In genomic region chr14:41505491-41505890, GRCh38 we compare ENCODE assay signal across 25 cellular contexts.
DNase-seq lines count a peak whose midpoint lies in the region; ATAC-seq lines count a peak whose summit lies in the region.
"Had no signal": no experiment of that assay in that cellular context is flagged by ENCODE, and none has a peak within 500 bp of the region (broad histone marks: within the 10 kb centered on the region; RNA-seq: fewer than 3 reads in every experiment).

No MANE protein-coding gene starts in this region.

- DNase-seq in Daoy (ENCODE audit: low read depth) = peak; percentile 13
- peak; percentile 45 for DNase-seq in SK-N-MC (ENCODE audit: low read depth, low spot score)
- DNase-seq in iPS DF 19.7 (ENCODE audit: low read depth, low spot score) = peak; percentile 17
- no peak for DNase-seq in NCI-H1105 (lab: John Stamatoyannopoulos, UW)
- DNase-seq in activated naive CD4-positive, alpha-beta T cell (lab: John Stamatoyannopoulos, UW) = no peak
- DNase-seq: activated CD4-positive, alpha-beta memory T cell treated with anti-CD3 and anti-CD28 coated beads, Interleukin-2, amount 10 ng/mL, durations not matched to agents 7 days and 5 days; activated CD8-positive, alpha-beta memory T cell treated with anti-CD3 and anti-CD28 coated beads, Interleukin-2, amount 50 U/mL, for 48 hours; BE2C; CD8-positive, alpha-beta memory T cell; DMS153; dorsolateral prefrontal cortex; gastrocnemius medialis; hippocampal formation; left lung; NCI-H1436; retina; Right ventricle myocardium superior; stimulated activated naive B cell treated with anti-CD40 and anti-IgM and Interleukin-4, amounts not matched to agents 10 μg/mL and 1 μg/mL and 100 μg/mL, for 72 hours; upper lobe of left lung had no signal

- H3K36me3 ChIP-seq in HUES64 (ENCODE audit: insufficient read depth, low read length) (no peaks in the 10 kb centered on the region), SK-N-MC (ENCODE audit: insufficient read depth, low read length) (no peaks in the 10 kb centered on the region)
- H3K36me3 ChIP-seq: BE2C, gastrocnemius medialis, left lung, upper lobe of left lung had no signal

- 62% methylated on average over 2 of the region's 2 CpGs for WGBS in HUES64

- peaks cover 13% of the 10 kb centered on the region for H3K4me1 ChIP-seq in HUES64 (ENCODE audit: insufficient read depth, low read length)
- H3K4me1 ChIP-seq: BE2C, gastrocnemius medialis, left lung, parathyroid adenoma, upper lobe of left lung had no signal

- no peak overlapping the region for H3K9ac ChIP-seq in HUES64 (ENCODE audit: low read depth, low read length)
- H3K9ac ChIP-seq in SK-N-MC (ENCODE audit: insufficient read length) = no peak overlapping the region
- H3K9ac ChIP-seq: KMS-11, parathyroid adenoma had no signal

- H3K4me3 ChIP-seq in HUES64 (ENCODE audit: low read length) = no peak overlapping the region
- no peak overlapping the region for H3K4me3 ChIP-seq in SK-N-MC
- H3K4me3 ChIP-seq: dorsolateral prefrontal cortex, gastrocnemius medialis, left lung, upper lobe of left lung had no signal

- ATAC-seq in HG02885 (IDR thresholded peaks at IDR 0.05; ENCODE audit: poor library complexity, unreplicated experiment) = no peak
- no peak for ATAC-seq in HG03135 (IDR thresholded peaks at IDR 0.05; ENCODE audit: unreplicated experiment)
- ATAC-seq: gastrocnemius medialis; left lung; Panc1; stimulated activated naive B cell treated with anti-CD40 and anti-IgM and Interleukin-4, amounts not matched to agents 10 μg/mL and 1 μg/mL and 100 μg/mL, for 72 hours had no signal

- H3K27ac ChIP-seq in HUES64 (ENCODE audit: low read depth, low read length) (peak overlapping the region; percentile 42; the same call in 1 of the 2 replicates), SK-N-MC (no peak overlapping the region)
- H3K27ac ChIP-seq: dorsolateral prefrontal cortex, gastrocnemius medialis, KMS-11, left lung, parathyroid adenoma, upper lobe of left lung had no signal

- H3K9me3 ChIP-seq in HUES64 (ENCODE audit: insufficient read depth, low read depth, low read length) (no peaks in the 10 kb centered on the region), SK-N-MC (ENCODE audit: low read depth, low read length) (no peaks in the 10 kb centered on the region)
- H3K9me3 ChIP-seq: BE2C, gastrocnemius medialis, left lung, upper lobe of left lung had no signal

- no peaks in the 10 kb centered on the region for H3K27me3 ChIP-seq in HUES64 (ENCODE audit: insufficient read depth, low read length)
- H3K27me3 ChIP-seq: BE2C, dorsolateral prefrontal cortex, gastrocnemius medialis, left lung, upper lobe of left lung had no signal

Comparison
In these comparisons a context has a peak if more than half of its experiments do, and no peak if none do; other contexts are left out.
1. DNase-seq: peak in Daoy (single experiment), SK-N-MC (single experiment) and iPS DF 19.7 (single experiment); none in NCI-H1105 (single experiment) and activated naive CD4-positive, alpha-beta T cell (0 of 4).